9 cellular contexts compared by ENCODE assay signal in genomic region chr7:42745357-42746022, GRCh38.
DNase-seq lines count a peak whose midpoint lies in the region; ATAC-seq and TF ChIP-seq lines count a peak whose summit lies in the region.
"Had no signal": no experiment of that assay in that cellular context is flagged by ENCODE, and none has a peak within 500 bp of the region (broad histone marks: within the 10 kb centered on the region; RNA-seq: fewer than 3 reads in every experiment).

No MANE protein-coding gene starts in this region.

- peak; percentile 21 for ATAC-seq in activated T-helper 17 cell treated with anti-CD3 and anti-CD28 coated beads, Interleukin-2, amount 50 U/mL, for 72 hours (replicated peaks)
- no peak for ATAC-seq in GM19463 (IDR thresholded peaks at IDR 0.05; ENCODE audit: unreplicated experiment)
- ATAC-seq: left colon had no signal

- no peak for TF ChIP-seq POLR2A in transverse colon (IDR thresholded peaks at IDR 0.05)

- no peak overlapping the region for H3K27ac ChIP-seq in transverse colon

- H3K36me3 Mint-ChIP-seq in activated T-helper 17 cell treated with anti-CD3 and anti-CD28 coated beads, Interleukin-2, amount 50 U/mL, for 72 hours (ENCODE audit: low read depth), result no peaks in the 10 kb centered on the region

- H3K27ac Mint-ChIP-seq in activated T-helper 17 cell treated with anti-CD3 and anti-CD28 coated beads, Interleukin-2, amount 50 U/mL, for 72 hours, result no peak overlapping the region

- no peaks in the 10 kb centered on the region for H3K4me1 Mint-ChIP-seq in activated T-helper 17 cell treated with anti-CD3 and anti-CD28 coated beads, Interleukin-2, amount 50 U/mL, for 72 hours

- H3K9me3 Mint-ChIP-seq in activated T-helper 17 cell treated with anti-CD3 and anti-CD28 coated beads, Interleukin-2, amount 50 U/mL, for 72 hours, result no peaks in the 10 kb centered on the region

- TF ChIP-seq EP300 in transverse colon (IDR thresholded peaks at IDR 0.05; ENCODE audit: low read depth), result no peak

- intact Hi-C loops in transverse colon (cut with DNase I; ENCODE audit: low total_unique reads), result no loop called here

- no peak overlapping the region for H3K4me3 ChIP-seq in transverse colon

- no peaks in the 10 kb centered on the region for H3K36me3 ChIP-seq in transverse colon

- WGBS in transverse colon (ENCODE audit: low coverage in 1 of 2), 2 donors, result 39% methylated on average over 3 of the region's 3 CpGs; no CpG with 5 or more reads in 1 of the 2 donors

- peaks cover 3% of the 10 kb centered on the region for H3K27me3 Mint-ChIP-seq in activated T-helper 17 cell treated with anti-CD3 and anti-CD28 coated beads, Interleukin-2, amount 50 U/mL, for 72 hours

- peak in 3 of 5 experiments; percentile 16 to 47 (median 39) for TF ChIP-seq CTCF in transverse colon (IDR thresholded peaks at IDR 0.05)

- DNase-seq in ELR (ENCODE audit: low read depth) (peak; percentile 61), HK-2 (ENCODE audit: unreplicated experiment) (peak; percentile 16), iPS-NIHi11 (ENCODE audit: low spot score) (peak; percentile 53), transverse colon (peak; percentile 10), SHP77 treated with DMSO at 0.1 percent for 48 hours (lab: John Stamatoyannopoulos, UW) (no peak), NCI-H1694 (lab: John Stamatoyannopoulos, UW) (no peak)

- H3K4me3 Mint-ChIP-seq in activated T-helper 17 cell treated with anti-CD3 and anti-CD28 coated beads, Interleukin-2, amount 50 U/mL, for 72 hours, result no peak overlapping the region

- in situ Hi-C loops in transverse colon (cut with MboI; ENCODE audit: low pct_ligation_motif_present in 1 of 4, low pct_unique_long_range_greater_than_20kb in 1 of 4, low sequenced_read_pairs in 3 of 4), result no loop called here

- H3K4me1 ChIP-seq in transverse colon, result no peaks in the 10 kb centered on the region

- no peaks in the 10 kb centered on the region for H3K9me3 ChIP-seq in transverse colon

- H3K27me3 ChIP-seq in transverse colon, result no peaks in the 10 kb centered on the region

Comparison
In these comparisons a context has a peak if more than half of its experiments do, and no peak if none do; other contexts are left out.
1. DNase-seq: peak in ELR (single experiment), HK-2 (single experiment), iPS-NIHi11 (single experiment) and transverse colon (single experiment); none in SHP77 treated with DMSO at 0.1 percent for 48 hours (single experiment) and NCI-H1694 (single experiment).